ENCODE assay signal across 8 cellular contexts in genomic region chr1:108200627-108201106, GRCh38. TPM values are rescaled to one million over a fixed set of nuclear protein-coding genes. Genes with fewer than 3 reads are reported as not detected.
DNase-seq lines count a peak whose midpoint lies in the region; ATAC-seq and TF ChIP-seq lines count a peak whose summit lies in the region.

No MANE protein-coding gene starts in this region.

- H3K36me3 Mint-ChIP-seq in activated CD4-positive, alpha-beta memory T cell treated with anti-CD3 and anti-CD28 coated beads for 36 hours = no peaks in the 10 kb centered on the region
- peaks cover 28% of the 10 kb centered on the region for H3K36me3 Mint-ChIP-seq in endodermal cell (ENCODE audit: low read depth)

- peak; percentile 20 for TF ChIP-seq CTCF in endodermal cell (conservative IDR thresholded peaks at IDR 0.05)

- intact Hi-C loops in activated CD4-positive, alpha-beta memory T cell treated with anti-CD3 and anti-CD28 coated beads for 36 hours (cut with micrococcal nuclease) = loop anchor here (2.0 to 5.0 kb wide), 5 partner anchors 236 to 442 kb away; partner anchors contain the start of genes EEIG2 and VAV3

- peaks cover 6% of the 10 kb centered on the region for H3K9me3 Mint-ChIP-seq in activated CD4-positive, alpha-beta memory T cell treated with anti-CD3 and anti-CD28 coated beads for 36 hours
- H3K9me3 Mint-ChIP-seq in endodermal cell = peaks cover 12% of the 10 kb centered on the region

- CTCF ChIA-PET in activated CD4-positive, alpha-beta memory T cell treated with anti-CD3 and anti-CD28 coated beads for 36 hours (lab: Charles Lee) = interaction anchor here (0.7 to 2.5 kb wide), 6 partner anchors 9 to 443 kb away, joined by 3 to 11 read pairs (median 8); partner anchors contain the start of gene EEIG2

- H3K4me1 Mint-ChIP-seq in activated CD4-positive, alpha-beta memory T cell treated with anti-CD3 and anti-CD28 coated beads for 36 hours (ENCODE audit: low read depth) = peaks cover 29% of the 10 kb centered on the region
- peaks cover 21% of the 10 kb centered on the region for H3K4me1 Mint-ChIP-seq in endodermal cell

- peak overlapping the region; percentile 98 for H3K9ac ChIP-seq in endodermal cell (ENCODE audit: extremely low read depth, low read length, poor library complexity, severe bottlenecking)

- in situ Hi-C loops in G401 (cut with HindIII; ENCODE audit: low sequenced_read_pairs) = no loop called here

- H3K27ac ChIP-seq in endodermal cell (ENCODE audit: low read depth, low read length) (peak overlapping the region; percentile 12), mesodermal cell (ENCODE audit: low read depth, low read length, severe bottlenecking) (peak overlapping the region; percentile 78)

- peak overlapping the region; percentile 85 for H3K4me3 Mint-ChIP-seq in activated CD4-positive, alpha-beta memory T cell treated with anti-CD3 and anti-CD28 coated beads for 36 hours
- peak overlapping the region; percentile 90 for H3K4me3 Mint-ChIP-seq in endodermal cell

- H3K4me1 ChIP-seq in endodermal cell (ENCODE audit: control insufficient read depth, insufficient read depth, low read length) = no peaks in the 10 kb centered on the region
- no peaks in the 10 kb centered on the region for H3K4me1 ChIP-seq in mesodermal cell (ENCODE audit: control insufficient read depth, insufficient read depth, low read length, poor library complexity, severe bottlenecking)

- H3K27me3 Mint-ChIP-seq in activated CD4-positive, alpha-beta memory T cell treated with anti-CD3 and anti-CD28 coated beads for 36 hours = no peaks in the 10 kb centered on the region
- peaks cover 11% of the 10 kb centered on the region for H3K27me3 Mint-ChIP-seq in endodermal cell (ENCODE audit: insufficient read depth)

- H3K36me3 ChIP-seq in endodermal cell (ENCODE audit: control insufficient read depth, insufficient read depth, low read length) (peaks cover 30% of the 10 kb centered on the region), mesodermal cell (ENCODE audit: control insufficient read depth, insufficient read depth, low read length) (peaks cover 27% of the 10 kb centered on the region)

- no peaks in the 10 kb centered on the region for H3K27me3 ChIP-seq in endodermal cell (ENCODE audit: control insufficient read depth, insufficient read depth, low read length, poor library complexity, severe bottlenecking)

- H3K4me3 ChIP-seq in endodermal cell (ENCODE audit: low read length) (peak overlapping the region; percentile 91), mesodermal cell (ENCODE audit: extremely low read depth, insufficient read depth, low read length, poor library complexity, severe bottlenecking) (peak overlapping the region; percentile 82)

- H3K9me3 ChIP-seq in endodermal cell (ENCODE audit: control insufficient read depth, low read length) (peaks cover 12% of the 10 kb centered on the region), mesodermal cell (ENCODE audit: control insufficient read depth, low read length) (peaks cover 11% of the 10 kb centered on the region)

- WGBS in endodermal cell (ENCODE audit: insufficient coverage in 1 of 2, insufficient read length in 1 of 2), 2 experiments = 8 to 16% methylated on average over 6 to 11 of the region's 11 CpGs
- 9 to 20% methylated on average over 6 to 9 of the region's 11 CpGs for WGBS in mesodermal cell (ENCODE audit: insufficient coverage in 2 of 2), 2 experiments

- ATAC-seq in HG02623 (IDR thresholded peaks at IDR 0.05; ENCODE audit: unreplicated experiment) = peak; percentile 22
- ATAC-seq in stimulated activated naive CD8-positive, alpha-beta T cell treated with anti-CD3 and anti-CD28 coated beads, Interleukin-15, Interleukin-2, amounts not matched to agents 100 U/mL and 50 U/mL, for 24 hours = peak; percentile 66

- POLR2A ChIA-PET in activated CD4-positive, alpha-beta memory T cell treated with anti-CD3 and anti-CD28 coated beads for 36 hours (lab: Charles Lee) = interaction anchor here (0.8 to 1.2 kb wide), 2 partner anchors 235 to 491 kb away, joined by 3 read pairs; partner anchors contain the start of gene PRPF38B

- DNase-seq in G401 (ENCODE audit: low spot score) (peak; percentile 85), NCI-H446 (lab: John Stamatoyannopoulos, UW) (peak; percentile 30 to 58), endodermal cell (peak; percentile 57), GOT3 (lab: John Stamatoyannopoulos, UW) (no peak)
- peak; percentile 64 for DNase-seq in activated CD4-positive, alpha-beta memory T cell treated with anti-CD3 and anti-CD28 coated beads for 36 hours
- DNase-seq in stimulated activated naive CD8-positive, alpha-beta T cell treated with anti-CD3 and anti-CD28 coated beads, Interleukin-15, Interleukin-2, amounts not matched to agents 100 U/mL and 50 U/mL, for 24 hours = peak; percentile 41

- H3K27ac Mint-ChIP-seq in activated CD4-positive, alpha-beta memory T cell treated with anti-CD3 and anti-CD28 coated beads for 36 hours = peak overlapping the region; percentile 61
- H3K27ac Mint-ChIP-seq in endodermal cell = no peak overlapping the region

RNA-seq across cellular contexts. Expression of gene SLC25A24, which starts 0.5 kb away (rescaled TPM):
- 60.1 and 81.0 TPM in 2 replicates for total RNA-seq in G401 (2014; rRNA removed; shearing (Covaris generic))
- 10 to 100 TPM; 18.1 to 19.4 TPM for total RNA-seq in activated CD4-positive, alpha-beta memory T cell treated with anti-CD3 and anti-CD28 coated beads for 36 hours
- total RNA-seq in endodermal cell = 10 to 100 TPM; 42.4 to 61.4 TPM
- 45.0 TPM for polyA plus RNA-seq in endodermal cell (2013, experiment 1 of 2)
- 45.7 TPM for polyA plus RNA-seq in endodermal cell (2013, experiment 2 of 2)
- polyA plus RNA-seq in mesodermal cell (2013, experiment 1 of 2) = 50.8 TPM
- polyA plus RNA-seq in mesodermal cell (2013, experiment 2 of 2) = 60.6 TPM

RNA-seq across cellular contexts. Expression of gene NBPF4, which starts 43.2 kb away (rescaled TPM):
- not detected in 2 replicates for total RNA-seq in G401 (2014; rRNA removed; shearing (Covaris generic))
- total RNA-seq in activated CD4-positive, alpha-beta memory T cell treated with anti-CD3 and anti-CD28 coated beads for 36 hours = not detected
- not detected for total RNA-seq in endodermal cell
- not detected for polyA plus RNA-seq in endodermal cell (2013, experiment 1 of 2)
- not detected for polyA plus RNA-seq in endodermal cell (2013, experiment 2 of 2)
- 0.22 TPM for polyA plus RNA-seq in mesodermal cell (2013, experiment 1 of 2)
- 0.35 TPM for polyA plus RNA-seq in mesodermal cell (2013, experiment 2 of 2)
